25 cellular contexts compared by ENCODE assay signal in genomic region chr11:36097219-36097650, GRCh38.
"Had no signal": no experiment of that assay in that cellular context is flagged by ENCODE, and none has a peak within 500 bp of the region (broad histone marks: within the 10 kb centered on the region; RNA-seq: fewer than 3 reads in every experiment).

No MANE protein-coding gene starts in this region.

- H3K9me3 ChIP-seq: gastroesophageal sphincter, mucosa of descending colon, neutrophil, thoracic aorta had no signal

- ATAC-seq: activated CD4-positive, alpha-beta T cell treated with anti-CD3 and anti-CD28 coated beads for 36 hours; activated CD8-positive, alpha-beta memory T cell treated with anti-CD3 and anti-CD28 coated beads, Interleukin-2, amount 10 ng/mL, durations not matched to agents 7 days and 5 days; activated CD8-positive, alpha-beta T cell treated with anti-CD3 and anti-CD28 coated beads, Interleukin-2, amount 10 ng/mL, durations not matched to agents 7 days and 5 days; activated naive CD4-positive, alpha-beta T cell treated with anti-CD3 and anti-CD28 coated beads, Interleukin-2, amount 50 U/mL, for 72 hours; activated T-cell treated with anti-CD3 and anti-CD28 coated beads, Interleukin-2, amount 50 U/mL, for 72 hours; gastroesophageal sphincter; mucosa of descending colon; natural killer cell treated with Interleukin-12 subunit alpha and Interleukin-12 subunit beta and Interleukin-15 and Interleukin-18, amount 100 ng/mL, for 72 hours; stimulated activated effector memory CD8-positive, alpha-beta T cell treated with anti-CD3 and anti-CD28 coated beads, Interleukin-12 subunit alpha, Interleukin-12 subunit beta, amount 100 ng/mL, for 72 hours; T-helper 17 cell had no signal

- H3K27ac ChIP-seq: gastroesophageal sphincter, hepatocyte, left ventricle myocardium inferior, neutrophil, skin epidermis, thoracic aorta, upper lobe of left lung had no signal

- H3K27me3 ChIP-seq: dorsolateral prefrontal cortex, gastroesophageal sphincter, hepatocyte, neutrophil, upper lobe of left lung had no signal

- H3K36me3 ChIP-seq: neutrophil, thoracic aorta, upper lobe of left lung had no signal

- H3K4me3 ChIP-seq: dorsolateral prefrontal cortex, gastroesophageal sphincter, hepatocyte, left ventricle myocardium inferior, lung, mucosa of descending colon, skin epidermis, thoracic aorta, upper lobe of left lung had no signal

- H3K4me1 ChIP-seq: gastroesophageal sphincter, upper lobe of left lung had no signal

- H2AFZ ChIP-seq: hepatocyte had no signal

- DNase-seq: activated CD4-positive, alpha-beta T cell treated with anti-CD3 and anti-CD28 coated beads for 36 hours; activated CD4-positive, CD25-positive, alpha-beta regulatory T cell; activated CD8-positive, alpha-beta memory T cell treated with anti-CD3 and anti-CD28 coated beads, Interleukin-2, amount 10 ng/mL, durations not matched to agents 7 days and 5 days; activated CD8-positive, alpha-beta T cell treated with anti-CD3 and anti-CD28 coated beads, Interleukin-2, amount 10 ng/mL, durations not matched to agents 7 days and 5 days; activated naive CD4-positive, alpha-beta T cell; activated T-cell treated with anti-CD3 and anti-CD28 coated beads, Interleukin-2, amount 50 U/mL, for 72 hours; anterior cingulate cortex; dorsolateral prefrontal cortex; effector memory CD4-positive, alpha-beta T cell; islet precursor cell; left ventricle myocardium inferior; mucosa of descending colon; stimulated activated CD4-positive, alpha-beta T cell treated with anti-CD3 and anti-CD28 coated beads, Interleukin-4, amount 100 ng/mL, for 24 hours; T-helper 17 cell; T1000; upper lobe of left lung had no signal

- H3K4me2 ChIP-seq: hepatocyte had no signal

- H3K79me2 ChIP-seq: hepatocyte had no signal
